Comparison of ENCODE assay signal across 15 cellular contexts in the genomic region with DNA sequence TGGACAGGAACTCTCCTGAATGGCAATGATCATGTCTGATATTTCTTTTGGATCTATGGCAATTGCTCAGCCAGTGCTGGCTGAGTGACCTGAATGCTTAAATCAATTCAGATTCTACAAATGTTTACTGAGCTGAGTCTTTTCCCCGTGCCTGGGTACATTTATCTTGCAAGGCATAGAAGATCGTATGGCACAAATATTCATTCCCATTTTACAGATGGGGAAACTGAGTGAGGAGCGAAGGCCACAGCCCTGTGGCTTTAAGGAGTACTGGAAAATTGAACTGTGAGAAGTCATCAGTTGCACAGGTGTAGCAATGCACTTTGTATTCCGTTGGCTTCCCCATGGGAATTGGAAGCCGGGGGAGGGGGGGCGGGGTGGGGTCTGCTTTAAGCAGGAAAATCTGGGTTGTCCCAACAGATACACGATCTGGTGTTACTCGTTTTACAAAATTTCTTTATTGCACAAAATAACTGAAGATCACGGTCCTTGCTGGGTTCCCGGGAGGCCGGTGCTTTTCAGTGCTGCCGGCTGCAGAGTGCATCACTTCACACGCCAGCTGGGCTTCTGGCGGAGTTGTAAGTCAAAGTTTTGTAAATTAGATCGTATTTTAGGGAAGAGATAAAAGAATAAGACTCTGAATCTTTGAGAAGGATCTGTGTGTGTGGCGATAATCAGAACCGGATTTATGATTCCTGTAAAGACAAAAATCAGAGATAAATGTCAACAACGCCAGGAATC.
DNase-seq lines count a peak whose midpoint lies in the region; ATAC-seq, FAIRE-seq and TF ChIP-seq lines count a peak whose summit lies in the region.
"Had no signal": no experiment of that assay in that cellular context is flagged by ENCODE, and none has a peak within 500 bp of the region (broad histone marks: within the 10 kb centered on the region; RNA-seq: fewer than 3 reads in every experiment).

No MANE protein-coding gene starts in this region.

- no peaks in the 10 kb centered on the region for H3K27me3 ChIP-seq in neural progenitor cell
- H3K27me3 ChIP-seq: SJCRH30 had no signal

- H3K27ac Mint-ChIP-seq in neural progenitor cell = peak overlapping the region; percentile 43

- FAIRE-seq in endometrium (lab: Jason Lieb, UNC) = peak; percentile 99
- FAIRE-seq: H1 had no signal

- TF ChIP-seq CTCF in neural progenitor cell (IDR thresholded peaks at IDR 0.05) = no peak

- H3K79me2 ChIP-seq in neural progenitor cell (ENCODE audit: low read depth) = no peaks in the 10 kb centered on the region

- H3K4me1 ChIP-seq in neural progenitor cell = peaks cover 4% of the 10 kb centered on the region
- H3K4me1 ChIP-seq: SJCRH30 had no signal

- intact Hi-C loops in head of caudate nucleus (cut with DNase I) = no loop called here

- no peaks in the 10 kb centered on the region for H3K36me3 Mint-ChIP-seq in neural progenitor cell

- H3K4me2 ChIP-seq in neural progenitor cell = no peak overlapping the region

- no peak for ATAC-seq in HG02885 (IDR thresholded peaks at IDR 0.05; ENCODE audit: poor library complexity, unreplicated experiment)

- peaks cover 13% of the 10 kb centered on the region for H3K9me3 Mint-ChIP-seq in neural progenitor cell

- H3K4me1 Mint-ChIP-seq in neural progenitor cell = peaks cover 15% of the 10 kb centered on the region

- H3F3A ChIP-seq in neural progenitor cell (ENCODE audit: low read depth) = no peaks in the 10 kb centered on the region

- no peak overlapping the region for H2AFZ ChIP-seq in neural progenitor cell (replicated peaks)

- H3K36me3 ChIP-seq in neural progenitor cell = no peaks in the 10 kb centered on the region
- H3K36me3 ChIP-seq: SJCRH30 had no signal

- DNase-seq in AG08395 (ENCODE audit: low spot score) (peak; percentile 19), AG20443 (ENCODE audit: low spot score) (peak; percentile 49), neural progenitor cell (ENCODE audit: low spot score) (no peak), NCI-H524 (lab: John Stamatoyannopoulos, UW) (no peak), head of caudate nucleus (no peak)
- DNase-seq: C1 segment of cervical spinal cord, DMS153, KG1, NCI-H1092 treated with DMSO at 0.1 percent for 48 hours, NCI-H1694 treated with DMSO at 0.1 percent for 48 hours, SJCRH30 had no signal

- H3K9ac ChIP-seq in neural progenitor cell = no peak overlapping the region

- peaks cover 16% of the 10 kb centered on the region for H3K27me3 Mint-ChIP-seq in neural progenitor cell (ENCODE audit: insufficient read depth, low read depth)

- no peaks in the 10 kb centered on the region for H4K20me1 ChIP-seq in neural progenitor cell (ENCODE audit: low read depth)

- no peak overlapping the region for H3K27ac ChIP-seq in neural progenitor cell
- H3K27ac ChIP-seq: HL-60, SJCRH30 had no signal

- H3K4me3 ChIP-seq in neural progenitor cell = no peak overlapping the region
- H3K4me3 ChIP-seq: SJCRH30 had no signal

- peak overlapping the region; percentile 56 for H3K4me3 Mint-ChIP-seq in neural progenitor cell

- H3K9me3 ChIP-seq in neural progenitor cell (ENCODE audit: low read depth) = no peaks in the 10 kb centered on the region
- H3K9me3 ChIP-seq: SJCRH30 had no signal

Comparison
In these comparisons a context has a peak if more than half of its experiments do, and no peak if none do; other contexts are left out.
1. DNase-seq: peak in AG08395 (single experiment) and AG20443 (single experiment); none in neural progenitor cell (single experiment), NCI-H524 (0 of 2) and head of caudate nucleus (0 of 42).